Comparison of ENCODE assay signal across 8 cellular contexts in genomic region chr2:237695201-237695780, GRCh38.
A peak's percentile ranks its signal among the peaks of the same experiment; 100 is the strongest.
DNase-seq lines count a peak whose midpoint lies in the region; ATAC-seq and TF ChIP-seq lines count a peak whose summit lies in the region.

No MANE protein-coding gene starts in this region.

- H3K36me3 ChIP-seq in BE2C (no peaks in the 10 kb centered on the region), sigmoid colon (no peaks in the 10 kb centered on the region), endodermal cell (ENCODE audit: control insufficient read depth, insufficient read depth, low read length) (peaks cover 17% of the 10 kb centered on the region)

- DNase-seq in BE2C (no peak), H4 (ENCODE audit: low spot score) (peak; percentile 98), sigmoid colon (peak; percentile 29), endodermal cell (no peak), left colon (no peak), GM19240 (ENCODE audit: insufficient read length, low spot score) (no peak)

- TF ChIP-seq CTCF in BE2C (IDR thresholded peaks at IDR 0.05; ENCODE audit: low read depth, low read length) (no peak), sigmoid colon (IDR thresholded peaks at IDR 0.05) (no peak), endodermal cell (conservative IDR thresholded peaks at IDR 0.05) (no peak)

- TF ChIP-seq POLR2A in sigmoid colon (IDR thresholded peaks at IDR 0.05), result no peak

- H3K27me3 Mint-ChIP-seq in endodermal cell (ENCODE audit: insufficient read depth), result peaks cover 16% of the 10 kb centered on the region

- H3K27me3 ChIP-seq in BE2C, result no peaks in the 10 kb centered on the region
- H3K27me3 ChIP-seq in sigmoid colon, result no peaks in the 10 kb centered on the region
- no peaks in the 10 kb centered on the region for H3K27me3 ChIP-seq in endodermal cell (ENCODE audit: control insufficient read depth, insufficient read depth, low read length, poor library complexity, severe bottlenecking)

- intact Hi-C loops in sigmoid colon (cut with DNase I) (loop anchor here (10.0 kb wide), 1 partner anchor 190 kb away; no protein-coding TSS in a partner anchor), left colon (cut with DNase I, micrococcal nuclease) (no loop called here)

- 14 to 21% methylated on average over 7 of the region's 7 CpGs for WGBS in sigmoid colon, 2 donors
- WGBS in endodermal cell (ENCODE audit: insufficient coverage in 1 of 2, insufficient read length in 1 of 2), 2 experiments, result 94% methylated on average over 5 to 6 of the region's 7 CpGs

- no peak overlapping the region for H3K9ac ChIP-seq in endodermal cell (ENCODE audit: extremely low read depth, low read length, poor library complexity, severe bottlenecking)

- H3K4me1 ChIP-seq in BE2C (peaks cover 37% of the 10 kb centered on the region), sigmoid colon (peaks cover 0 to 86% (median 77%) of the 10 kb centered on the region in 4 donors), endodermal cell (ENCODE audit: control insufficient read depth, insufficient read depth, low read length) (peaks cover 4% of the 10 kb centered on the region)

- H3K9me3 ChIP-seq in BE2C (no peaks in the 10 kb centered on the region), sigmoid colon (no peaks in the 10 kb centered on the region), endodermal cell (ENCODE audit: control insufficient read depth, low read length) (no peaks in the 10 kb centered on the region)

- H3K36me3 Mint-ChIP-seq in endodermal cell (ENCODE audit: low read depth), result peaks cover 10% of the 10 kb centered on the region

- H3K4me3 ChIP-seq in BE2C (ENCODE audit: low read depth, low read length), result peak overlapping the region; percentile 17; the same call in 1 of the 2 replicates
- H3K4me3 ChIP-seq in sigmoid colon, result peak overlapping the region in 3 of 4 donors; percentile 4 to 83 (median 78)
- H3K4me3 ChIP-seq in endodermal cell (ENCODE audit: low read length), result no peak overlapping the region

- no peaks in the 10 kb centered on the region for H3K9me3 Mint-ChIP-seq in endodermal cell

- H3K4me3 Mint-ChIP-seq in endodermal cell, result no peak overlapping the region

- H3K27ac ChIP-seq in sigmoid colon (peak overlapping the region; percentile 92 to 99 (median 98)), endodermal cell (ENCODE audit: low read depth, low read length) (no peak overlapping the region)

- peak in 1 of 4 donors; percentile 34 for TF ChIP-seq EP300 in sigmoid colon (IDR thresholded peaks at IDR 0.05)

- peak; percentile 54 for ATAC-seq in SK-N-SH treated with all-trans-retinoic acid at 6 μM for 48 hours
- peak; percentile 7 for ATAC-seq in esophagus mucosa
- no peak for ATAC-seq in left colon

- H3K4me1 Mint-ChIP-seq in endodermal cell, result peaks cover 37% of the 10 kb centered on the region

- no peak overlapping the region for H3K27ac Mint-ChIP-seq in endodermal cell

TF ChIP-seq in SK-N-SH treated with all-trans-retinoic acid at 6 μM for 48 hours, 23 proteins besides CTCF, POLR2A, EP300 and RAD21:
- TF ChIP-seq CSDC2 (CRISPR knock-in tag; IDR thresholded peaks at IDR 0.05), result no peak
- peak; percentile 47; the same call in 1 of the 2 replicates for TF ChIP-seq ISL1 (CRISPR knock-in tag; IDR thresholded peaks at IDR 0.05)
TF ChIP-seq in SK-N-SH treated with all-trans-retinoic acid at 6 μM for 48 hours: peak in this region for 1.

Comparison
In these comparisons a context has a peak if more than half of its experiments do, and no peak if none do; other contexts are left out.
1. DNase-seq: peak in H4 (single experiment) and sigmoid colon (single experiment); none in BE2C (single experiment), endodermal cell (single experiment), left colon (0 of 2) and GM19240 (single experiment).